Comparison of ENCODE assay signal across 22 cellular contexts in the genomic region with DNA sequence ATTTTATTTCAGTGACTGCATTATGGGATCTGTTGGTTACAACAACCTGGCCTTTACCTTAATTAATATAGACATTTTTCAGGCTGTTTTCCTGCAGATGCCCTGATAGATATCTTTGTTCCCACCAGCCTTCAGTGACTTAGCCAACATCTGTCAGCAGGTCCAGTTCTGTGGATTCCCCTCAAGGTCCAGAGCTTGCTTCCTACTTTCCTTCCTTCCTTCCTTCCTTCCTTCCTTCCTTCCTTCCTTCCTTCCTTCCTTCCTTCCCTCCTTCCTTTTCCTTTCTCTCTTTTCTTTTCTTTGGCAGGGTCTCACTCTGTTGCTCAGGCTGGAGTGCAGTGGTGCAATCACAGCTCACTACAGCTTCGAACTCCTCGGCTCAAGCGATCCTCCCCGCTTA. TPM values are rescaled to one million over a fixed set of nuclear protein-coding genes. Genes with fewer than 3 reads are reported as not detected.
"Had no signal": no experiment of that assay in that cellular context is flagged by ENCODE, and none has a peak within 500 bp of the region (broad histone marks: within the 10 kb centered on the region; RNA-seq: fewer than 3 reads in every experiment).

No MANE protein-coding gene starts in this region.

- ATAC-seq: HepG2, Panc1, PC-3, SK-N-SH treated with all-trans-retinoic acid at 6 μM for 48 hours had no signal

- FAIRE-seq: HepG2 had no signal

- H3K27ac ChIP-seq: RWPE1 had no signal

- DNase-seq: IMR-90, Kasumi-1, KG1, NCI-H1092 treated with DMSO at 0.1 percent for 48 hours, NCI-H1436 treated with DMSO at 0.1 percent for 48 hours, NCI-H1694, NCI-H187 treated with DMSO at 0.1 percent for 48 hours, NCI-H2029 treated with DMSO at 0.1 percent for 48 hours, NCI-H2171 treated with DMSO at 0.1 percent for 48 hours, NCI-H2227 treated with DMSO at 0.1 percent for 48 hours, NCI-H524, NCI-H526 treated with DMSO at 0.1 percent for 48 hours, NCI-H748 treated with DMSO at 0.1 percent for 48 hours, PC-3, SHP77 had no signal

RNA-seq across cellular contexts. Expression of gene CYP2B6, which starts 14.4 kb away (rescaled TPM):
- total RNA-seq: HepG2, HT1080, IMR-90, M059J, NCI-H460, PC-3 had no signal
- polyA plus RNA-seq: IMR-90 had no signal
